ENCODE assay signal across 11 cellular contexts in the genomic region with DNA sequence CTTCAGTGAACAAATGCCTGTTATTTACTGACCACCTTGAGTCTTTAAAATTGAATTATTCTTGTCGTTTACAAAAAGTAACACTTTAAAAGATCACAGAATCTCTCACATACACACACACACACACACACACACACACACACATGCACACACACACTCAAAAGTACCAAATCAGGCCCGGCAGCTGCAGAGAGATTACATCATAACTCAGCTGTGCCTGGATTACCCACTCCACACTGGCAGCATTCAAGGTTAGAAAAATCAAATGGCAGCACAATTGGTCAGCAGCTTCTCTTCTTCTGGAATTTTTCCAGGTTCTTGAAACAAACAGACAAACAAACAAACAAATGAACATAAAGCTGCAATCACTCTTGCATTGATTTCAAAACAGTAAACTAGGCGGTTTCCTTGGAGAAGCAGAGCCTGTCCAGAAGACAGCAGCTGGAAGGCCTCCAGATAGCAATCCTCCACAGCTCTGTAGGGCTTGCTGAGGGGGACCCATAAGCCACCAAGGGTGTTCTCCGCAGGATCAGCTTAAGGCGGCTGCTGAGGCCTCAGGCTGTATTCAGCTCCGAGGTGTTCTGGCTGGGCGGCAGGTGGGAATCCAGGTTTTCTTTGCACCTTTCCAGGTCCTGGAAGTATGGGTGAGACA. TPM values are rescaled to one million over a fixed set of nuclear protein-coding genes. Genes with fewer than 3 reads are reported as not detected.
DNase-seq lines count a peak whose midpoint lies in the region; ATAC-seq and TF ChIP-seq lines count a peak whose summit lies in the region.
"Had no signal": no experiment of that assay in that cellular context is flagged by ENCODE, and none has a peak within 500 bp of the region (broad histone marks: within the 10 kb centered on the region; RNA-seq: fewer than 3 reads in every experiment).

No MANE protein-coding gene starts in this region.

- no peak overlapping the region for H3K27ac ChIP-seq in foreskin keratinocyte
- H3K27ac ChIP-seq: PC-9 had no signal

- H3K27ac Mint-ChIP-seq in type B pancreatic cell = no peak overlapping the region

- H3K4me1 ChIP-seq in foreskin keratinocyte = peaks cover 1% of the 10 kb centered on the region

- ATAC-seq in foreskin keratinocyte = no peak

- peaks cover 1% of the 10 kb centered on the region for H3K4me1 Mint-ChIP-seq in type B pancreatic cell (ENCODE audit: unreplicated experiment)

- peaks cover 18% of the 10 kb centered on the region for H3K36me3 Mint-ChIP-seq in type B pancreatic cell

- no peaks in the 10 kb centered on the region for H3K27me3 Mint-ChIP-seq in type B pancreatic cell
- H3K27me3 Mint-ChIP-seq: activated naive CD8-positive, alpha-beta T cell treated with anti-CD3 and anti-CD28 coated beads, Interleukin-2, amount 10 ng/mL, durations not matched to agents 7 days and 5 days had no signal

- no peaks in the 10 kb centered on the region for H3K9me3 Mint-ChIP-seq in type B pancreatic cell
- H3K9me3 Mint-ChIP-seq: activated naive CD8-positive, alpha-beta T cell treated with anti-CD3 and anti-CD28 coated beads, Interleukin-2, amount 10 ng/mL, durations not matched to agents 7 days and 5 days had no signal

- no peaks in the 10 kb centered on the region for H3K27me3 ChIP-seq in foreskin keratinocyte

- DNase-seq in DMS79 (lab: John Stamatoyannopoulos, UW) = peak; percentile 62
- DNase-seq in NCI-H2107 (lab: John Stamatoyannopoulos, UW) = peak; percentile 40
- peak; percentile 50 to 58 for DNase-seq in cardiac fibroblast (ENCODE audit: low read depth in 2 of 2)
- DNase-seq in medulla oblongata (ENCODE audit: extremely low spot score) = peak; percentile 84
- DNase-seq in type B pancreatic cell (ENCODE audit: extremely low spot score, unreplicated experiment) = no peak
- DNase-seq in foreskin keratinocyte = no peak
- no peak for DNase-seq in NCI-H1436 (lab: John Stamatoyannopoulos, UW)
- DNase-seq in GF-D8 (lab: John Stamatoyannopoulos, UW) = no peak
- DNase-seq: activated naive CD8-positive, alpha-beta T cell treated with anti-CD3 and anti-CD28 coated beads, Interleukin-2, amount 10 ng/mL, durations not matched to agents 7 days and 5 days; NCI-H1048; PC-9 had no signal

- no peak overlapping the region for H3K4me3 Mint-ChIP-seq in type B pancreatic cell
- H3K4me3 Mint-ChIP-seq: activated naive CD8-positive, alpha-beta T cell treated with anti-CD3 and anti-CD28 coated beads, Interleukin-2, amount 10 ng/mL, durations not matched to agents 7 days and 5 days had no signal

- H3K4me3 ChIP-seq in cardiac fibroblast (replicated peaks in 1 of 2; ENCODE audit: low read depth in 2 of 2, low read length in 2 of 2) = no peak overlapping the region
- H3K4me3 ChIP-seq: PC-9 had no signal

- no peak for TF ChIP-seq CTCF in cardiac fibroblast (IDR thresholded peaks at IDR 0.05; ENCODE audit: low read depth, low read length)
- no peak for TF ChIP-seq CTCF in type B pancreatic cell (conservative IDR thresholded peaks at IDR 0.05)
- no peak for TF ChIP-seq CTCF in foreskin keratinocyte (conservative IDR thresholded peaks at IDR 0.05)

RNA-seq across cellular contexts. Expression of gene FAM133B, which starts 24.5 kb away (rescaled TPM):
- total RNA-seq in type B pancreatic cell (ENCODE audit: low replicate concordance) = 24.6 and 29.1 TPM in 2 replicates
- 21.2 and 22.8 TPM in 2 replicates for total RNA-seq in foreskin keratinocyte
- polyA plus RNA-seq in foreskin keratinocyte = 14.7 and 15.9 TPM in 2 replicates

Comparison
In these comparisons a context has a peak if more than half of its experiments do, and no peak if none do; other contexts are left out.
1. DNase-seq: peak in DMS79 (single experiment), NCI-H2107 (single experiment), cardiac fibroblast (2 of 2) and medulla oblongata (single experiment); none in type B pancreatic cell (single experiment), foreskin keratinocyte (0 of 2), NCI-H1436 (single experiment) and GF-D8 (single experiment).